In the genomic region with DNA sequence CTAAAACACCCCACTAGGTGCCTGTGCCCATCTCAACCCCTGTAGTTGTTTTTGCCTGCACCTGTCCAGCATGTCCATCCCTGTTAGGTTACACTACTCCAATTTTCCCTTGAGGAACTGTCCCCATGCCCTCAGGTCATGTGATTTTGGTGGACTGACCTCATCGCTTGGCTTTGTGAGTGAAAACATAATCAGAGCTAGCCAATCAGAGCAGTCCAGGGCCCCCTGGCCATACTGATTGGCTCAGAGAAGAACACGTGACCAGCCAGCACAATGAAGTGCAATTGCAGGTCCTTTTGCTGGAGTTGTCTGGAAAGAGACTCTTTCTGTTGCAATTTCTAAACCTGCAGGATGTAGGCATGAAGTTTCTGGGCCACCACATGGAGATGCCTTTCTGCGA, we compare ENCODE assay signal across 18 cellular contexts.
DNase-seq lines count a peak whose midpoint lies in the region; ATAC-seq, FAIRE-seq and TF ChIP-seq lines count a peak whose summit lies in the region.
"Had no signal": no experiment of that assay in that cellular context is flagged by ENCODE, and none has a peak within 500 bp of the region (broad histone marks: within the 10 kb centered on the region; RNA-seq: fewer than 3 reads in every experiment).

No MANE protein-coding gene starts in this region.

- no peak overlapping the region for H4K91ac ChIP-seq in neuronal stem cell (ENCODE audit: low read depth, low read length, poor library complexity)

- no peak overlapping the region for H3K14ac ChIP-seq in neuronal stem cell (ENCODE audit: low read length)

- CTCF ChIA-PET in K562 (lab: Yijun Ruan, JAX; ENCODE audit: low intra/inter-chr PET ratio) = no interaction called here

- H3K27me3 ChIP-seq in K562 (ENCODE audit: control insufficient read depth in 2 of 2, insufficient read depth in 2 of 2, low read length in 2 of 2) = peaks cover 0 to 5% of the 10 kb centered on the region in 2 experiments; a peak in 1 of 5 replicates
- H3K27me3 ChIP-seq in neuronal stem cell (ENCODE audit: control insufficient read depth in 3 of 3, insufficient read depth in 3 of 3, low read depth in 1 of 3, low read length in 3 of 3) = no peaks in the 10 kb centered on the region
- H3K27me3 ChIP-seq: BLaER1 had no signal

- no peak for TF ChIP-seq RAD21 in K562 (CRISPR knock-in tag; conservative IDR thresholded peaks at IDR 0.05 in 1 of 2, IDR thresholded peaks at IDR 0.05 in 1 of 2)

- H2BK120ac ChIP-seq in neuronal stem cell (ENCODE audit: low read depth, low read length) = no peak overlapping the region

- H3K79me1 ChIP-seq in neuronal stem cell (ENCODE audit: low read depth, low read length) = no peaks in the 10 kb centered on the region

- H3K27ac ChIP-seq in K562 (ENCODE audit: extremely low read depth, low read depth, low read length) (no peak overlapping the region), neuronal stem cell (replicated peaks; ENCODE audit: low read length) (no peak overlapping the region)
- H3K27ac ChIP-seq: BLaER1, GM23248, KMS-11 had no signal

- DNase-seq in HT1080 (ENCODE audit: low read depth) = peak; percentile 8
- DNase-seq in K562 (ENCODE audit: extremely low read depth in 1 of 4, low spot score in 3 of 4) = peak; percentile 5 to 66 (median 65)
- DNase-seq in neuronal stem cell (ENCODE audit: low spot score) = no peak
- no peak for DNase-seq in stimulated activated CD4-positive, alpha-beta T cell treated with anti-CD3 and anti-CD28 coated beads, Interleukin-15, amount 100 ng/mL, for 24 hours
- DNase-seq: AML-193; CD4-positive, alpha-beta memory T cell; DMS153; DMS79; GF-D8; GM23248; HCEC 1CT had no signal

- in situ Hi-C loops in K562 (cut with MboI) = no loop called here

- no peak overlapping the region for H2BK15ac ChIP-seq in neuronal stem cell (ENCODE audit: low read length)

- H2BK5ac ChIP-seq in neuronal stem cell (ENCODE audit: low read length) = no peak overlapping the region

- H3K18ac ChIP-seq in neuronal stem cell (ENCODE audit: low read length) = no peak overlapping the region

- no peak for TF ChIP-seq EP300 in K562 (IDR thresholded peaks at IDR 0.05; ENCODE audit: low read length)

- H3K36me3 ChIP-seq in K562 (ENCODE audit: control insufficient read depth, insufficient read depth, low read length) = no peaks in the 10 kb centered on the region
- no peaks in the 10 kb centered on the region for H3K36me3 ChIP-seq in neuronal stem cell (replicated peaks in 1 of 2; ENCODE audit: control insufficient read depth in 2 of 2, insufficient read depth in 2 of 2, low read length in 2 of 2)
- H3K36me3 ChIP-seq: BLaER1 had no signal

- H3K9me1 ChIP-seq in K562 (ENCODE audit: control insufficient read depth, insufficient read depth, low read length) = no peaks in the 10 kb centered on the region

- H3K4me3 ChIP-seq in K562 (no peak overlapping the region), neuronal stem cell (ENCODE audit: low read length in 2 of 2) (no peak overlapping the region)
- H3K4me3 ChIP-seq: BLaER1, GM23248 had no signal

- intact Hi-C loops in K562 (cut with micrococcal nuclease) = no loop called here

- no peak overlapping the region for H4K8ac ChIP-seq in neuronal stem cell (ENCODE audit: low read depth, low read length)

- WGBS in K562 (ENCODE audit: insufficient coverage, low coverage, missing lambda C conversion rate) = 12% methylated on average over 3 of the region's 3 CpGs
- no CpG with 5 or more reads among the region's 3 CpGs for WGBS in neuronal stem cell (ENCODE audit: extremely low coverage in 2 of 2, insufficient read length in 2 of 2, insufficient replicate concordance in 1 of 2), 2 donors

- H4K20me1 ChIP-seq in K562 (replicated peaks; ENCODE audit: control insufficient read depth, insufficient read depth, low read length) = no peaks in the 10 kb centered on the region
- H4K20me1 ChIP-seq: BLaER1 had no signal

- no peak overlapping the region for H3K23ac ChIP-seq in neuronal stem cell (ENCODE audit: low read depth, low read length, poor library complexity)

- ATAC-seq in K562 (peak; percentile 81), HG02981 (IDR thresholded peaks at IDR 0.05; ENCODE audit: unreplicated experiment) (no peak), GM21528 (IDR thresholded peaks at IDR 0.05; ENCODE audit: low FRiP score, unreplicated experiment) (no peak)
- ATAC-seq: HepG2 had no signal

- BruUV-seq in K562 (replicated peaks; lab: Mats Ljungman, UMichigan) = no TSS peak

- no peaks in the 10 kb centered on the region; a peak in 1 of 5 replicates for H3K4me1 ChIP-seq in K562 (replicated peaks in 1 of 2; ENCODE audit: control insufficient read depth in 2 of 2, insufficient read depth in 2 of 2, low read length in 2 of 2)
- no peaks in the 10 kb centered on the region for H3K4me1 ChIP-seq in neuronal stem cell (ENCODE audit: control insufficient read depth in 2 of 2, insufficient read depth in 1 of 2, low read depth in 1 of 2, low read length in 2 of 2)

- H2AFZ ChIP-seq in K562 (ENCODE audit: low read depth, low read length) = no peak overlapping the region
- peak overlapping the region; percentile 1 for H2AFZ ChIP-seq in neuronal stem cell (ENCODE audit: low read length)
- H2AFZ ChIP-seq: GM23248 had no signal

- no peak overlapping the region for H2AK5ac ChIP-seq in neuronal stem cell (ENCODE audit: low read depth, low read length)

- POLR2A ChIA-PET in K562 (lab: Yijun Ruan, JAX) = interaction anchor here (0.5 kb wide), 1 partner anchor 434 kb away, joined by 4 read pairs; no protein-coding TSS in a partner anchor

- no peak overlapping the region for H2BK12ac ChIP-seq in neuronal stem cell (ENCODE audit: low read length)

- H3K79me2 ChIP-seq in K562 (ENCODE audit: control insufficient read depth, insufficient read depth, low read length) = no peaks in the 10 kb centered on the region

- H3K4me2 ChIP-seq in K562 (ENCODE audit: insufficient read depth, low read length) (no peak overlapping the region; the same call in 1 of the 2 replicates), neuronal stem cell (ENCODE audit: insufficient read depth, low read length, poor library complexity, severe bottlenecking) (no peak overlapping the region)
- H3K4me2 ChIP-seq: BLaER1, KMS-11 had no signal

- no peak overlapping the region for H3K9ac ChIP-seq in K562 (ENCODE audit: insufficient read depth in 1 of 2, low read depth in 2 of 2, low read length in 2 of 2)
- H3K9ac ChIP-seq in neuronal stem cell (ENCODE audit: low read depth, low read length, poor library complexity) = no peak overlapping the region
- H3K9ac ChIP-seq: BLaER1, GM23248, KMS-11 had no signal

- peak; percentile 32 for FAIRE-seq in K562 (lab: Jason Lieb, UNC)
- FAIRE-seq: A204.1, H54, HepG2 had no signal

- TF ChIP-seq CTCF in K562 (IDR thresholded peaks at IDR 0.05 in 2 of 3, conservative IDR thresholded peaks at IDR 0.05 in 1 of 3; ENCODE audit: insufficient read depth in 2 of 3, low read depth in 1 of 3, low read length in 3 of 3) = no peak

- H3K9me3 ChIP-seq in K562 (replicated peaks; ENCODE audit: control insufficient read depth, insufficient read depth, low read depth, low read length) (no peaks in the 10 kb centered on the region), neuronal stem cell (replicated peaks in 1 of 2; ENCODE audit: control insufficient read depth in 2 of 2, insufficient read depth in 1 of 2, low read depth in 1 of 2, low read length in 2 of 2) (peaks cover 0 to 3% of the 10 kb centered on the region in 2 donors)
- H3K9me3 ChIP-seq: BLaER1 had no signal

- TF ChIP-seq POLR2A in K562 (conservative IDR thresholded peaks at IDR 0.05) = no peak

- H3K4ac ChIP-seq in neuronal stem cell (ENCODE audit: low read length) = no peak overlapping the region

TF ChIP-seq in K562, 482 proteins besides CTCF, POLR2A, EP300 and RAD21 (continues in another document):
- no peak for TF ChIP-seq RNF2 (IDR thresholded peaks at IDR 0.05)
- TF ChIP-seq RFX5 (IDR thresholded peaks at IDR 0.05; ENCODE audit: low read depth, low read length) = no peak
- TF ChIP-seq, protein P1, sequence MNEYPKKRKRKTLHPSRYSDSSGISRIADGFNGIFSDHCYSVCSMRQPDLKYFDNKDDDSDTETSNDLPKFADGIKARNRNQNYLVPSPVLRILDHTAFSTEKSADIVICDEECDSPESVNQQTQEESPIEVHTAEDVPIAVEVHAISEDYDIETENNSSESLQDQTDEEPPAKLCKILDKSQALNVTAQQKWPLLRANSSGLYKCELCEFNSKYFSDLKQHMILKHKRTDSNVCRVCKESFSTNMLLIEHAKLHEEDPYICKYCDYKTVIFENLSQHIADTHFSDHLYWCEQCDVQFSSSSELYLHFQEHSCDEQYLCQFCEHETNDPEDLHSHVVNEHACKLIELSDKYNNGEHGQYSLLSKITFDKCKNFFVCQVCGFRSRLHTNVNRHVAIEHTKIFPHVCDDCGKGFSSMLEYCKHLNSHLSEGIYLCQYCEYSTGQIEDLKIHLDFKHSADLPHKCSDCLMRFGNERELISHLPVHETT (CRISPR knock-in tag; conservative IDR thresholded peaks at IDR 0.05 in 1 of 2, IDR thresholded peaks at IDR 0.05 in 1 of 2) = peak in 1 of 2 experiments; percentile 57; a peak in 1 of 4 replicates
- peak; percentile 32 for TF ChIP-seq FOS (IDR thresholded peaks at IDR 0.05; ENCODE audit: extremely low read depth, insufficient read length)
- no peak for TF ChIP-seq KDM4B (IDR thresholded peaks at IDR 0.05; ENCODE audit: borderline replicate concordance in 2 of 2, low read depth in 1 of 2)
- TF ChIP-seq ZNF12 (CRISPR knock-in tag; IDR thresholded peaks at IDR 0.05) = no peak
- TF ChIP-seq ESRRB (CRISPR knock-in tag; IDR thresholded peaks at IDR 0.05; ENCODE audit: borderline replicate concordance) = no peak
- TF ChIP-seq, protein P2, sequence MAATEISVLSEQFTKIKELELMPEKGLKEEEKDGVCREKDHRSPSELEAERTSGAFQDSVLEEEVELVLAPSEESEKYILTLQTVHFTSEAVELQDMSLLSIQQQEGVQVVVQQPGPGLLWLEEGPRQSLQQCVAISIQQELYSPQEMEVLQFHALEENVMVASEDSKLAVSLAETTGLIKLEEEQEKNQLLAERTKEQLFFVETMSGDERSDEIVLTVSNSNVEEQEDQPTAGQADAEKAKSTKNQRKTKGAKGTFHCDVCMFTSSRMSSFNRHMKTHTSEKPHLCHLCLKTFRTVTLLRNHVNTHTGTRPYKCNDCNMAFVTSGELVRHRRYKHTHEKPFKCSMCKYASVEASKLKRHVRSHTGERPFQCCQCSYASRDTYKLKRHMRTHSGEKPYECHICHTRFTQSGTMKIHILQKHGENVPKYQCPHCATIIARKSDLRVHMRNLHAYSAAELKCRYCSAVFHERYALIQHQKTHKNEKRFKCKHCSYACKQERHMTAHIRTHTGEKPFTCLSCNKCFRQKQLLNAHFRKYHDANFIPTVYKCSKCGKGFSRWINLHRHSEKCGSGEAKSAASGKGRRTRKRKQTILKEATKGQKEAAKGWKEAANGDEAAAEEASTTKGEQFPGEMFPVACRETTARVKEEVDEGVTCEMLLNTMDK (IDR thresholded peaks at IDR 0.05; ENCODE audit: borderline replicate concordance, insufficient read depth, low read depth, low read length, poor library complexity, severe bottlenecking) = no peak
- no peak for TF ChIP-seq ZC3H11A (IDR thresholded peaks at IDR 0.05; ENCODE audit: low read depth, low read length)
- no peak for TF ChIP-seq STAT5A (IDR thresholded peaks at IDR 0.05; ENCODE audit: borderline replicate concordance, low read length)
- peak; percentile 35; the same call in 1 of the 2 replicates for TF ChIP-seq CBFA2T2 (conservative IDR thresholded peaks at IDR 0.05)

Comparison
In these comparisons a context has a peak if more than half of its experiments do, and no peak if none do; other contexts are left out.
1. DNase-seq: peak in HT1080 (single experiment) and K562 (4 of 4); none in neuronal stem cell (single experiment) and stimulated activated CD4-positive, alpha-beta T cell treated with anti-CD3 and anti-CD28 coated beads, Interleukin-15, amount 100 ng/mL, for 24 hours (single experiment).